7 cellular contexts compared by ENCODE assay signal in genomic region chr6:55528624-55529023, GRCh38. TPM values are rescaled to one million over a fixed set of nuclear protein-coding genes. Genes with fewer than 3 reads are reported as not detected.
DNase-seq lines count a peak whose midpoint lies in the region; ATAC-seq and TF ChIP-seq lines count a peak whose summit lies in the region.

No MANE protein-coding gene starts in this region.

- no peak overlapping the region for H3K27ac Mint-ChIP-seq in CD4-positive, alpha-beta T cell

- no peaks in the 10 kb centered on the region for H3K9me3 ChIP-seq in CD4-positive, alpha-beta T cell (ENCODE audit: control insufficient read depth, low read length)

- POLR2A ChIA-PET in CD4-positive, alpha-beta T cell (lab: Charles Lee), result no interaction called here

- no peaks in the 10 kb centered on the region for H3K27me3 Mint-ChIP-seq in CD4-positive, alpha-beta T cell

- H3K36me3 Mint-ChIP-seq in CD4-positive, alpha-beta T cell (ENCODE audit: low read depth), result no peaks in the 10 kb centered on the region

- peaks cover 6% of the 10 kb centered on the region for H3K9me3 Mint-ChIP-seq in CD4-positive, alpha-beta T cell

- no peak for TF ChIP-seq CTCF in CD4-positive, alpha-beta T cell (IDR thresholded peaks at IDR 0.05)

- no peak overlapping the region for H3K27ac ChIP-seq in CD4-positive, alpha-beta T cell (ENCODE audit: low read depth, low read length)

- peak; percentile 41 for DNase-seq in SKM-1 (lab: John Stamatoyannopoulos, UW; ENCODE audit: unreplicated experiment)
- DNase-seq in kidney tubule cell (ENCODE audit: low spot score), result peak; percentile 65
- DNase-seq in activated CD4-positive, alpha-beta T cell treated with anti-CD3 and anti-CD28 coated beads, Interleukin-2, amount 50 U/mL, for 48 hours, result no peak
- no peak for DNase-seq in CD4-positive, alpha-beta T cell

- H3K4me3 Mint-ChIP-seq in CD4-positive, alpha-beta T cell, result no peak overlapping the region

- no peaks in the 10 kb centered on the region for H3K4me1 Mint-ChIP-seq in CD4-positive, alpha-beta T cell (ENCODE audit: low read depth)

- H3K27me3 ChIP-seq in CD4-positive, alpha-beta T cell (ENCODE audit: control insufficient read depth, insufficient read depth, low read length), result no peaks in the 10 kb centered on the region

- intact Hi-C loops in CD4-positive, alpha-beta T cell (cut with DNase I, micrococcal nuclease), result no loop called here

- peak; percentile 99 for ATAC-seq in GM18867 (IDR thresholded peaks at IDR 0.05; ENCODE audit: unreplicated experiment)
- ATAC-seq in HG03175 (IDR thresholded peaks at IDR 0.05; ENCODE audit: unreplicated experiment), result peak; percentile 53
- no peak for ATAC-seq in HG03469 (IDR thresholded peaks at IDR 0.05; ENCODE audit: unreplicated experiment)
- no peak for ATAC-seq in CD4-positive, alpha-beta T cell (ENCODE audit: poor library complexity)

- CTCF ChIA-PET in CD4-positive, alpha-beta T cell (lab: Charles Lee), result no interaction called here

RNA-seq across cellular contexts. Expression of gene HMGCLL1, which starts 50.4 kb away (rescaled TPM):
- not detected for total RNA-seq in CD4-positive, alpha-beta T cell

Comparison
In these comparisons a context has a peak if more than half of its experiments do, and no peak if none do; other contexts are left out.
1. ATAC-seq: peak in GM18867 (single experiment) and HG03175 (single experiment); none in HG03469 (single experiment) and CD4-positive, alpha-beta T cell (single experiment).
2. DNase-seq: peak in SKM-1 (single experiment) and kidney tubule cell (single experiment); none in activated CD4-positive, alpha-beta T cell treated with anti-CD3 and anti-CD28 coated beads, Interleukin-2, amount 50 U/mL, for 48 hours (0 of 2) and CD4-positive, alpha-beta T cell (0 of 10).